Comparison of ENCODE assay signal across 10 cellular contexts in genomic region chrX:41664307-41665299, GRCh38. TPM values are rescaled to one million over a fixed set of nuclear protein-coding genes. Genes with fewer than 3 reads are reported as not detected.
DNase-seq lines count a peak whose midpoint lies in the region; ATAC-seq, FAIRE-seq and TF ChIP-seq lines count a peak whose summit lies in the region.
"Had no signal": no experiment of that assay in that cellular context is flagged by ENCODE, and none has a peak within 500 bp of the region (broad histone marks: within the 10 kb centered on the region; RNA-seq: fewer than 3 reads in every experiment).

No MANE protein-coding gene starts in this region.

- CTCF ChIA-PET in K562 (lab: Yijun Ruan, JAX; ENCODE audit: low intra/inter-chr PET ratio), result no interaction called here

- ATAC-seq in GM19397 (IDR thresholded peaks at IDR 0.05; ENCODE audit: unreplicated experiment) (peak; percentile 69), HG03066 (IDR thresholded peaks at IDR 0.05; ENCODE audit: low read depth, unreplicated experiment) (peak; percentile 91), K562 (no peak), mucosa of descending colon (no peak), GM19324 (IDR thresholded peaks at IDR 0.05; ENCODE audit: low FRiP score, unreplicated experiment) (no peak)

- no peaks in the 10 kb centered on the region for H3K27me3 ChIP-seq in K562 (ENCODE audit: control insufficient read depth in 2 of 2, insufficient read depth in 2 of 2, low read length in 2 of 2)

- no peak for FAIRE-seq in K562 (lab: Jason Lieb, UNC)
- no peak for FAIRE-seq in HTR-8/SVneo (lab: Jason Lieb, UNC)

- intact Hi-C loops in K562 (cut with micrococcal nuclease), result no loop called here
- intact Hi-C loops in mucosa of descending colon (cut with DNase I, micrococcal nuclease), result no loop called here

- H3K9me3 ChIP-seq in K562 (replicated peaks; ENCODE audit: control insufficient read depth, insufficient read depth, low read depth, low read length) (no peaks in the 10 kb centered on the region), mucosa of descending colon (no peaks in the 10 kb centered on the region)

- H3K4me3 ChIP-seq in K562 (no peak overlapping the region), mucosa of descending colon (no peak overlapping the region)

- TF ChIP-seq CTCF in GM13977 (IDR thresholded peaks at IDR 0.05; ENCODE audit: extremely low read depth, insufficient read depth, missing control alignments) (no peak), K562 (IDR thresholded peaks at IDR 0.05 in 2 of 3, conservative IDR thresholded peaks at IDR 0.05 in 1 of 3; ENCODE audit: insufficient read depth in 2 of 3, low read depth in 1 of 3, low read length in 3 of 3) (no peak), mucosa of descending colon (IDR thresholded peaks at IDR 0.05) (no peak)

- H3K27ac ChIP-seq in K562 (ENCODE audit: extremely low read depth, low read depth, low read length), result no peak overlapping the region

- H2AFZ ChIP-seq in K562 (ENCODE audit: low read depth, low read length), result no peak overlapping the region

- no peaks in the 10 kb centered on the region for H3K79me2 ChIP-seq in K562 (ENCODE audit: control insufficient read depth, insufficient read depth, low read length)

- TF ChIP-seq POLR2A in K562 (conservative IDR thresholded peaks at IDR 0.05), result no peak

- in situ Hi-C loops in GM13977 (cut with MboI; ENCODE audit: low pct_unique_long_range_greater_than_20kb, low sequenced_read_pairs, unreplicated experiment), result no loop called here
- in situ Hi-C loops in K562 (cut with MboI), result no loop called here

- WGBS in K562 (ENCODE audit: insufficient coverage, low coverage, missing lambda C conversion rate), result 36% methylated on average over 3 of the region's 3 CpGs

- H3K4me1 ChIP-seq in K562 (replicated peaks in 1 of 2; ENCODE audit: control insufficient read depth in 2 of 2, insufficient read depth in 2 of 2, low read length in 2 of 2) (peaks cover 0 to 3% of the 10 kb centered on the region in 2 experiments; a peak in 2 of 5 replicates), mucosa of descending colon (ENCODE audit: low read depth) (no peaks in the 10 kb centered on the region)

- no peak overlapping the region for H3K9ac ChIP-seq in K562 (ENCODE audit: insufficient read depth in 1 of 2, low read depth in 2 of 2, low read length in 2 of 2)

- peak; percentile 52 for DNase-seq in GM13977 (ENCODE audit: low spot score)
- no peak for DNase-seq in K562 (ENCODE audit: extremely low read depth in 1 of 4, low spot score in 3 of 4)
- DNase-seq in mucosa of descending colon, result no peak
- DNase-seq in HTR-8/SVneo (ENCODE audit: insufficient read length, low spot score), result no peak
- no peak for DNase-seq in COLO668 (lab: John Stamatoyannopoulos, UW; ENCODE audit: unreplicated experiment)
- DNase-seq: GF-D8 had no signal

- POLR2A ChIA-PET in K562 (lab: Yijun Ruan, JAX), result no interaction called here

- H3K36me3 ChIP-seq in K562 (ENCODE audit: control insufficient read depth, insufficient read depth, low read length) (no peaks in the 10 kb centered on the region), mucosa of descending colon (ENCODE audit: low read depth) (no peaks in the 10 kb centered on the region)

- no TSS peak for BruUV-seq in K562 (replicated peaks; lab: Mats Ljungman, UMichigan)

- no peak overlapping the region for H3K4me2 ChIP-seq in K562 (ENCODE audit: insufficient read depth, low read length)

- H4K20me1 ChIP-seq in K562 (replicated peaks; ENCODE audit: control insufficient read depth, insufficient read depth, low read length), result no peaks in the 10 kb centered on the region

- H3K9me1 ChIP-seq in K562 (ENCODE audit: control insufficient read depth, insufficient read depth, low read length), result no peaks in the 10 kb centered on the region

- TF ChIP-seq EP300 in K562 (IDR thresholded peaks at IDR 0.05; ENCODE audit: low read length), result no peak

- TF ChIP-seq RAD21 in K562 (CRISPR knock-in tag; conservative IDR thresholded peaks at IDR 0.05 in 1 of 2, IDR thresholded peaks at IDR 0.05 in 1 of 2), result no peak

TF ChIP-seq in K562, 482 proteins besides CTCF, POLR2A, EP300 and RAD21:
- TF ChIP-seq ZNF699 (CRISPR knock-in tag; IDR thresholded peaks at IDR 0.05; ENCODE audit: insufficient replicate concordance) (no peak), FOSL1 (tag; conservative IDR thresholded peaks at IDR 0.05) (peak; percentile 16; the same call in 1 of the 2 replicates)

RNA-seq across cellular contexts. Expression of gene GPR34, which starts 24.2 kb away (rescaled TPM):
- 0.16 TPM in 1 of 2 replicates, not detected in the other for total RNA-seq in K562 (2011; cell fraction: chromatin; rRNA removed; ENCODE audit: low replicate concordance)
- not detected in 2 replicates for total RNA-seq in K562 (2011; cell fraction: nucleolus; rRNA removed)
- total RNA-seq in K562 (2011; cell fraction: nucleoplasm; rRNA removed), result not detected in 2 replicates
- not detected in 2 replicates for total RNA-seq in K562 (2014; rRNA removed)
- total RNA-seq in K562 (2014; rRNA removed; fragmentation: Illumina TruSeq; extraction: Trizol), result not detected in 2 replicates
- total RNA-seq in K562 (2015; rRNA removed; fragmentation: Illumina TruSeq; extraction: Trizol), result not detected in 2 replicates
- total RNA-seq in K562 (2021), result not detected in 2 replicates
- polyA plus RNA-seq in K562 (2011; rRNA removed), result not detected in 2 replicates
- polyA plus RNA-seq in K562 (2011; cell fraction: cytosol; rRNA removed), result not detected in 2 replicates
- not detected in 2 replicates for polyA plus RNA-seq in K562 (2011; cell fraction: nucleus; rRNA removed)
- 0.14 TPM in 1 of 2 replicates, not detected in the other for polyA plus RNA-seq in K562 (2012)
- not detected in 2 replicates for polyA plus RNA-seq in K562 (2014; fragmentation: Illumina TruSeq; extraction: Trizol)
- not detected for polyA plus RNA-seq in K562 (2014; fragmentation: Nextera tagmentation; extraction: Ambion mirVana)
- 0.13 TPM in 1 of 2 replicates, not detected in the other for polyA plus RNA-seq in K562 (2014; rRNA removed)
- not detected in 2 replicates for polyA minus RNA-seq in K562 (2011; rRNA and poly(A)+ RNA removed)
- polyA minus RNA-seq in K562 (2011; cell fraction: cytosol; rRNA and poly(A)+ RNA removed), result not detected in 2 replicates
- not detected in 2 replicates for polyA minus RNA-seq in K562 (2011; cell fraction: nucleus; rRNA and poly(A)+ RNA removed)
- 10 to 100 TPM in 2 of 3 donors, 1 to 10 TPM in 1; 2.0 to 11.9 (median 11.4) TPM for total RNA-seq in mucosa of descending colon
- total RNA-seq: lung microvascular endothelial cell had no signal

RNA-seq across cellular contexts. Expression of gene GPR82, which starts 59.4 kb away (rescaled TPM):
- not detected in 2 replicates for total RNA-seq in K562 (2011; cell fraction: chromatin; rRNA removed; ENCODE audit: low replicate concordance)
- not detected in 2 replicates for total RNA-seq in K562 (2011; cell fraction: nucleolus; rRNA removed)
- total RNA-seq in K562 (2011; cell fraction: nucleoplasm; rRNA removed), result not detected in 2 replicates
- total RNA-seq in K562 (2014; rRNA removed), result not detected in 2 replicates
- total RNA-seq in K562 (2014; rRNA removed; fragmentation: Illumina TruSeq; extraction: Trizol), result not detected in 2 replicates
- not detected in 2 replicates for total RNA-seq in K562 (2015; rRNA removed; fragmentation: Illumina TruSeq; extraction: Trizol)
- not detected in 2 replicates for total RNA-seq in K562 (2021)
- polyA plus RNA-seq in K562 (2011; rRNA removed), result not detected in 2 replicates
- not detected in 2 replicates for polyA plus RNA-seq in K562 (2011; cell fraction: cytosol; rRNA removed)
- not detected in 2 replicates for polyA plus RNA-seq in K562 (2011; cell fraction: nucleus; rRNA removed)
- polyA plus RNA-seq in K562 (2012), result not detected in 2 replicates
- polyA plus RNA-seq in K562 (2014; fragmentation: Illumina TruSeq; extraction: Trizol), result not detected in 2 replicates
- polyA plus RNA-seq in K562 (2014; fragmentation: Nextera tagmentation; extraction: Ambion mirVana), result not detected
- polyA plus RNA-seq in K562 (2014; rRNA removed), result not detected in 2 replicates
- polyA minus RNA-seq in K562 (2011; rRNA and poly(A)+ RNA removed), result not detected in 2 replicates
- polyA minus RNA-seq in K562 (2011; cell fraction: cytosol; rRNA and poly(A)+ RNA removed), result not detected in 2 replicates
- not detected in 2 replicates for polyA minus RNA-seq in K562 (2011; cell fraction: nucleus; rRNA and poly(A)+ RNA removed)
- 1 to 10 TPM in 1 of 3 donors, under 1 TPM in 2; 0.57 to 1.3 (median 0.64) TPM for total RNA-seq in mucosa of descending colon
- total RNA-seq: lung microvascular endothelial cell had no signal

Comparison
In these comparisons a context has a peak if more than half of its experiments do, and no peak if none do; other contexts are left out.
1. ATAC-seq: peak in GM19397 (single experiment) and HG03066 (single experiment); none in K562 (single experiment), mucosa of descending colon (single experiment) and GM19324 (single experiment).